3 cellular contexts compared by ENCODE assay signal in genomic region chr14:99702115-99702514, GRCh38. TPM values are rescaled to one million over a fixed set of nuclear protein-coding genes. Genes with fewer than 3 reads are reported as not detected.
"Had no signal": no experiment of that assay in that cellular context is flagged by ENCODE, and none has a peak within 500 bp of the region (broad histone marks: within the 10 kb centered on the region; RNA-seq: fewer than 3 reads in every experiment).

No MANE protein-coding gene starts in this region.

- ATAC-seq: GM12878 had no signal

- H3K4me3 ChIP-seq: GM12878 had no signal

- DNase-seq: GDM1, GF-D8 had no signal

RNA-seq across cellular contexts. Expression of gene CYP46A1, which starts 18.0 kb away (rescaled TPM):
- total RNA-seq: GM12878 had no signal

RNA-seq across cellular contexts. Expression of gene HHIPL1, which starts 57.2 kb away (rescaled TPM):
- total RNA-seq: GM12878 had no signal
